In the genomic region with DNA sequence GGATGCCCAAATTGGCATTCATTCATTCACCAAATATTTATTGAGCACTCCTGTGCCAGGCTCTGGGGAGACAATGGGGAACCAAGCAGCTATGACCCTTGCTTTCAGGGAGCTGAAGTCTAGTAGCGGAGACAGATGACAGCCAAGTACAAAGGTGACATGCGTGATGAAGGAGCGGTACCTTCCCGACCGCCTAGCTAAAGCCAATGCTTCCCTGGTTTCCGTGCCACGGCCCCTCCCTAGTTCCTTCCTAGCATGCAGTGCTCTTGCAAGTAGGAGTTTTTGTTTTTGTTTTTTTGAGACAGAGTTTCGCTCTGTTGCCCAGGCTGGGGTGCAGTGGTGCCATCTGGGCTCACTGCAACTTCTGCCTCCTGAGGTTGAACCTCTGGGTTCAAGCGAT, we compare ENCODE assay signal across 31 cellular contexts. TPM values are rescaled to one million over a fixed set of nuclear protein-coding genes. Genes with fewer than 3 reads are reported as not detected.
"Had no signal": no experiment of that assay in that cellular context is flagged by ENCODE, and none has a peak within 500 bp of the region (broad histone marks: within the 10 kb centered on the region; RNA-seq: fewer than 3 reads in every experiment).

No MANE protein-coding gene starts in this region.

- H3K36me3 Mint-ChIP-seq: naive thymus-derived CD8-positive, alpha-beta T cell had no signal

- H3K27ac Mint-ChIP-seq: naive thymus-derived CD8-positive, alpha-beta T cell; neural progenitor cell; stimulated activated naive CD8-positive, alpha-beta T cell treated with anti-CD3 and anti-CD28 coated beads, Interleukin-15, amount 100 ng/mL, for 72 hours had no signal

- H3K9me3 ChIP-seq: gastrocnemius medialis, left lung, lower lobe of right lung, prostate gland, right atrium auricular region, sigmoid colon, thyroid gland, vagina had no signal

- H3K4me1 ChIP-seq: gastrocnemius medialis, neural progenitor cell, prostate gland had no signal

- H3K27me3 Mint-ChIP-seq: naive thymus-derived CD8-positive, alpha-beta T cell had no signal

- H2AFZ ChIP-seq: neural progenitor cell had no signal

- H3K9ac ChIP-seq: neural progenitor cell had no signal

- H3K27me3 ChIP-seq: left lung, right atrium auricular region, thyroid gland, vagina had no signal

- H3K27ac ChIP-seq: dorsolateral prefrontal cortex, epithelial cell of prostate, gastrocnemius medialis, left lung, lower lobe of right lung, neural progenitor cell, prostate gland, right atrium auricular region, thyroid gland, vagina had no signal

- H3K4me3 ChIP-seq: dorsolateral prefrontal cortex, gastrocnemius medialis, left lung, lower lobe of right lung, neural progenitor cell, prostate gland, right atrium auricular region, sigmoid colon, thyroid gland, vagina had no signal

- FAIRE-seq: colon, keratinocyte had no signal

- DNase-seq: dorsolateral prefrontal cortex; effector CD4-positive, alpha-beta T cell; foreskin fibroblast; gastrocnemius medialis; head of caudate nucleus; left cardiac atrium; lower lobe of right lung; naive thymus-derived CD8-positive, alpha-beta T cell; sigmoid colon; stimulated activated CD4-positive, alpha-beta T cell treated with anti-CD3 and anti-CD28 coated beads, Interleukin-1b, Interleukin-23, amount 100 ng/mL, for 48 hours; stimulated activated CD4-positive, alpha-beta T cell treated with anti-CD3 and anti-CD28 coated beads, Interleukin-4, amount 100 ng/mL, for 1 hour; stimulated activated CD8-positive, alpha-beta memory T cell treated with anti-CD3 and anti-CD28 coated beads, Interleukin-4, amount 100 ng/mL, for 48 hours; stimulated activated naive CD4-positive, alpha-beta T cell; stimulated activated naive CD8-positive, alpha-beta T cell treated with anti-CD3 and anti-CD28 coated beads, Interleukin-15, amount 100 ng/mL, for 72 hours; thyroid gland; trophoblast cell had no signal

- H3K36me3 ChIP-seq: gastrocnemius medialis, neural progenitor cell, prostate gland had no signal

- H3K4me3 Mint-ChIP-seq: stimulated activated naive CD8-positive, alpha-beta T cell treated with anti-CD3 and anti-CD28 coated beads, Interleukin-15, amount 100 ng/mL, for 72 hours had no signal

- ATAC-seq: gastrocnemius medialis; left lung; lower lobe of right lung; naive thymus-derived CD8-positive, alpha-beta T cell; stimulated activated naive CD8-positive, alpha-beta T cell treated with anti-CD3 and anti-CD28 coated beads, Interleukin-15, amount 100 ng/mL, for 72 hours had no signal

- H3K9me3 Mint-ChIP-seq: naive thymus-derived CD8-positive, alpha-beta T cell; neural progenitor cell; stimulated activated naive CD8-positive, alpha-beta T cell treated with anti-CD3 and anti-CD28 coated beads, Interleukin-15, amount 100 ng/mL, for 72 hours had no signal

- H3K4me2 ChIP-seq: neural progenitor cell had no signal

RNA-seq across cellular contexts. Expression of gene SLC5A2, which starts 3.2 kb away (rescaled TPM):
- total RNA-seq: gastrocnemius medialis, glomerular endothelial cell, left cardiac atrium, mesenteric fat pad, myocyte, osteocyte, right atrium auricular region, skeletal muscle tissue, subcutaneous adipose tissue, ureter, vagina had no signal
- polyA plus RNA-seq: keratinocyte had no signal
